Comparison of ENCODE assay signal across 21 cellular contexts in genomic region chr18:79771446-79772107, GRCh38. TPM values are rescaled to one million over a fixed set of nuclear protein-coding genes. Genes with fewer than 3 reads are reported as not detected.
"Had no signal": no experiment of that assay in that cellular context is flagged by ENCODE, and none has a peak within 500 bp of the region (broad histone marks: within the 10 kb centered on the region; RNA-seq: fewer than 3 reads in every experiment).

No MANE protein-coding gene starts in this region.

- H3K4me3 ChIP-seq: coronary artery, gastrocnemius medialis, prostate gland, right atrium auricular region, thoracic aorta had no signal

- H3K27ac ChIP-seq: brain microvascular endothelial cell, coronary artery, gastrocnemius medialis, prostate gland, right atrium auricular region, thoracic aorta had no signal

- H3K36me3 ChIP-seq: brain microvascular endothelial cell, gastrocnemius medialis, prostate gland, right atrium auricular region, thoracic aorta had no signal

- H3K9me3 ChIP-seq: prostate gland had no signal

- DNase-seq: activated CD4-positive, alpha-beta T cell treated with anti-CD3 and anti-CD28 coated beads, Interleukin-2, amount 50 U/mL, for 4 hours; activated CD4-positive, CD25-positive, alpha-beta regulatory T cell treated with anti-CD3 and anti-CD28 coated beads, Interleukin-2, amount 50 U/mL, for 72 hours; activated naive CD4-positive, alpha-beta T cell treated with anti-CD3 and anti-CD28 coated beads for 36 hours; activated T-cell treated with anti-CD3 and anti-CD28 coated beads, Interleukin-2, amount 50 U/mL, for 1 hour; brain microvascular endothelial cell; gastrocnemius medialis; mammary epithelial cell; nephron progenitor cell; occipital lobe; small intestine; stimulated activated CD4-positive, alpha-beta T cell treated with anti-CD3 and anti-CD28 coated beads, Interleukin-4, amount 100 ng/mL, for 1 hour; T1000 had no signal

- H3K4me1 ChIP-seq: gastrocnemius medialis, prostate gland, right atrium auricular region had no signal

- ATAC-seq: activated T-helper 17 cell treated with anti-CD3 and anti-CD28 coated beads, Interleukin-2, amount 50 U/mL, for 72 hours; gastrocnemius medialis; left lobe of liver had no signal

- H3K27me3 ChIP-seq: brain microvascular endothelial cell, right atrium auricular region had no signal

RNA-seq across cellular contexts. Expression of gene KCNG2, which starts 26.2 kb away (rescaled TPM):
- total RNA-seq: activated naive CD4-positive, alpha-beta T cell treated with anti-CD3 and anti-CD28 coated beads for 36 hours; activated T-helper 17 cell treated with anti-CD3 and anti-CD28 coated beads, Interleukin-2, amount 50 U/mL, for 72 hours; left lobe of liver; right atrium auricular region; T-helper 1 cell treated with Interleukin-12 subunit alpha and Interleukin-12 subunit beta and Interleukin-4 antibody, amounts not matched to agents 30 ng/mL and 1 ng/mL, for 36 hours; ureter had no signal
- polyA plus RNA-seq: aorta, mammary epithelial cell had no signal
